Comparison of ENCODE assay signal across 10 cellular contexts in genomic region chr5:172905771-172906170, GRCh38. TPM values are rescaled to one million over a fixed set of nuclear protein-coding genes. Genes with fewer than 3 reads are reported as not detected.
DNase-seq lines count a peak whose midpoint lies in the region; FAIRE-seq and TF ChIP-seq lines count a peak whose summit lies in the region.
"Had no signal": no experiment of that assay in that cellular context is flagged by ENCODE, and none has a peak within 500 bp of the region (broad histone marks: within the 10 kb centered on the region; RNA-seq: fewer than 3 reads in every experiment).

No MANE protein-coding gene starts in this region.

- no peaks in the 10 kb centered on the region for H3K27me3 ChIP-seq in ascending aorta

- DNase-seq in ascending aorta (ENCODE audit: low spot score in 2 of 2) (no peak), kidney tubule cell (ENCODE audit: low spot score) (peak; percentile 62), NCI-H446 (lab: John Stamatoyannopoulos, UW) (no peak), HuH-7 (ENCODE audit: low spot score) (no peak), NCI-H345 (lab: John Stamatoyannopoulos, UW) (no peak)
- DNase-seq in NK-92 treated with Interleukin-12 subunit alpha and Interleukin-12 subunit beta, amount 100 ng/mL, for 24 hours (lab: John Stamatoyannopoulos, UW) = no peak
- DNase-seq: activated naive CD4-positive, alpha-beta T cell treated with anti-CD3 and anti-CD28 coated beads, Interleukin-2, amount 10 ng/mL, durations not matched to agents 7 days and 5 days; CD4-positive, alpha-beta memory T cell had no signal

- TF ChIP-seq CTCF in ascending aorta (IDR thresholded peaks at IDR 0.05) = no peak

- peaks cover 0 to 10% of the 10 kb centered on the region in 2 donors for H3K36me3 ChIP-seq in ascending aorta

- H3K27ac ChIP-seq in ascending aorta (peak overlapping the region; percentile 96 to 97), skin epidermis (peak overlapping the region in 16 of 21 experiments; percentile 11 to 91 (median 85))

- peaks cover 40 to 67% of the 10 kb centered on the region in 2 donors for H3K4me1 ChIP-seq in ascending aorta

- intact Hi-C loops in ascending aorta (cut with DNase I) = loop anchor here (1.0 to 2.0 kb wide), 2 partner anchors 36 to 133 kb away; no protein-coding TSS in a partner anchor

- FAIRE-seq in G401.6 (lab: Jason Lieb, UNC) = peak; percentile 99

- H3K9me3 ChIP-seq in ascending aorta = no peaks in the 10 kb centered on the region

- peak overlapping the region in 1 of 2 donors; percentile 56 for H3K4me3 ChIP-seq in ascending aorta
- H3K4me3 ChIP-seq in skin epidermis = no peak overlapping the region

RNA-seq across cellular contexts. Expression of gene RPL26L1, which starts 53.5 kb away (rescaled TPM):
- 0.75 TPM for total RNA-seq in ascending aorta
